ENCODE assay signal across 15 cellular contexts in the genomic region with DNA sequence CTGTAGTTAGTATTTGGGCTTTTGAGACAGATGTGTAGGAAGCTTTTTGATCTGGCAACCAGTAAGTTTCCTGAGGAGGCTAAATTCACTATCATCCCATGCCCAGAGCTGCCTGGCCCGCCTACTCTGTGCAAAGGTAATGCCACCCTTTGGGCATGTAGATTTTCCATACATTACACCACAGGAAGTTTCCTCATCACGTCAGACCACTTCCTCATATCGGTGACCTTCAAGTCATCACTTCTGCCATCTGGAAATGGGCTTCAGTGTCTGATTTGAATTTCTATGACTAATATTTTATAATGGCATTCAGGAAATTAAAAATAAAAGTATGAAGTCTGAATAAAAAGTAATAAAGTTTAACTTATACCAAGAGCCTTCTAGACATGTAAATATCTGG.
"Had no signal": no experiment of that assay in that cellular context is flagged by ENCODE, and none has a peak within 500 bp of the region (broad histone marks: within the 10 kb centered on the region; RNA-seq: fewer than 3 reads in every experiment).

No MANE protein-coding gene starts in this region.

- H3K9me3 ChIP-seq: left ventricle myocardium inferior, lower lobe of right lung, ovary, right atrium auricular region, sigmoid colon had no signal

- H2AFZ ChIP-seq: hepatocyte, neural progenitor cell had no signal

- H3K9ac ChIP-seq: neural progenitor cell had no signal

- ATAC-seq: foreskin keratinocyte; left cardiac atrium; lower lobe of right lung; natural killer cell treated with Interleukin-12 subunit alpha and Interleukin-12 subunit beta and Interleukin-15 and Interleukin-18, amount 100 ng/mL, for 72 hours had no signal

- H3K4me3 ChIP-seq: hepatocyte, left ventricle myocardium inferior, lower lobe of right lung, neural progenitor cell, ovary, right atrium auricular region, sigmoid colon, skin epidermis had no signal

- H3K79me2 ChIP-seq: hepatocyte had no signal

- H3K4me2 ChIP-seq: hepatocyte, neural progenitor cell had no signal

- H3K27ac ChIP-seq: foreskin keratinocyte, hepatocyte, left ventricle myocardium inferior, lower lobe of right lung, neural progenitor cell, ovary, right atrium auricular region, sigmoid colon, skin epidermis had no signal

- H3K4me1 ChIP-seq: foreskin keratinocyte, left ventricle myocardium inferior, lower lobe of right lung, right atrium auricular region, sigmoid colon had no signal

- H3K27me3 ChIP-seq: foreskin keratinocyte, hepatocyte, neural progenitor cell, ovary, right atrium auricular region, sigmoid colon had no signal

- DNase-seq: foreskin keratinocyte; kidney; left cardiac atrium; left ventricle myocardium inferior; lower lobe of right lung; nucleus accumbens; ovary; sigmoid colon; stimulated activated naive CD4-positive, alpha-beta T cell; trophoblast cell had no signal

- H3K36me3 ChIP-seq: left ventricle myocardium inferior, lower lobe of right lung, neural progenitor cell, ovary, right atrium auricular region, sigmoid colon had no signal
